ENCODE assay signal across 9 cellular contexts in the genomic region with DNA sequence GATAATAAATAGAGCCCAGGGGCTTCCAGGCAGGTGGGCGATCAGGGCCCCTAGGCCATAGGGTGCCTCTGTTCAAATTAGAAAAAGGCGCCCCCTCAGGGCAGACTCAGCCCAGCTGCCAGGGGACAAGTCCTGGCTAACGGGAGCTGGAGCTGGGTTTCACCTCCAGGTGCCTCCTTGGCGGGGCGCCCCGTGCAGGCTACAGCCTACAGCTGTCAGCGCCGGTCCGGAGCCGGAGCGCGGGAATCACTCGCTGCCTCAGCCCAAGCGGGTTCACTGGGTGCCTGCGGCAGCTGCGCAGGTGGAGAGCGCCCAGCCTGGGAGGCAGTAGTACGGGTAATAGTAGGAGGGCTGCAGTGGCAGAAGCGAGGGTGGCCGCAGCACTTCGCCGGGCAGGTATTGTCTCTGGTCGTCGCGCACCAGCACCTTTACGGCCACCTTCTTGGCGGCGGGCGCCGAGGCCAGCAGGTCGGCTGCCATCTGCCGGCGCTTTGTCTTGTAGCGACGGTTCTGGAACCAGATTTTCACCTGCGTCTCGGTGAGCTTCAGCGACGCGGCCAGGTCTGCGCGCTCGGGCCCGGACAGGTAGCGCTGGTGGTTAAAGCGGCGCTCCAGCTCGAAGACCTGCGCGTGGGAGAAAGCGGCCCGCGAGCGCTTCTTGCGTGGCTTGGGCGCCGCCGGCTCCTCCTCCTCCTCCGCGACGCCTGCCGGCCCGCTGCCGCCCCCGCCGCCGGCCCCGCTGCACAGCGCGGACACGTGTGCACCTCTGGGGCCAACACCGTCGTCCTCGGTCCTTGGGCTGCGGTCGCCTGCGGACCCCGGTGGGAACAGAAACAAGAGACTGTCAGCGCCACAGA. TPM values are rescaled to one million over a fixed set of nuclear protein-coding genes. Genes with fewer than 3 reads are reported as not detected.
A peak's percentile ranks its signal among the peaks of the same experiment; 100 is the strongest.
DNase-seq lines count a peak whose midpoint lies in the region; ATAC-seq and TF ChIP-seq lines count a peak whose summit lies in the region.
"Had no signal": no experiment of that assay in that cellular context is flagged by ENCODE, and none has a peak within 500 bp of the region (broad histone marks: within the 10 kb centered on the region; RNA-seq: fewer than 3 reads in every experiment).

No MANE protein-coding gene starts in this region.

- CTCF ChIA-PET in BJ (lab: Yijun Ruan, JAX), result interaction anchor here (0.6 to 3.1 kb wide), 5 partner anchors 11 to 690 kb away, joined by 3 to 13 read pairs (median 4); no protein-coding TSS in a partner anchor

- in situ Hi-C loops in gastrocnemius medialis (cut with MboI; ENCODE audit: low sequenced_read_pairs in 4 of 4), result loop anchor here in 2 of 4 donors (10.0 to 25.0 kb wide), 2 partner anchors 805 to 807 kb away; no protein-coding TSS in a partner anchor

- ATAC-seq in GM19397 (IDR thresholded peaks at IDR 0.05; ENCODE audit: unreplicated experiment) (peak; percentile 37), upper lobe of right lung (peak; percentile 29), gastrocnemius medialis (no peak)
- ATAC-seq in activated T-cell treated with anti-CD3 and anti-CD28 coated beads, Interleukin-2, amount 50 U/mL, for 72 hours (replicated peaks in 1 of 2), result peak; percentile 7 to 17

- POLR2A ChIA-PET in BJ (lab: Charles Lee), result no interaction called here

- H3K4me1 ChIP-seq in upper lobe of right lung (peaks cover 30% of the 10 kb centered on the region), gastrocnemius medialis (peaks cover 23 to 37% of the 10 kb centered on the region in 2 donors), uterus (peaks cover 0 to 2% of the 10 kb centered on the region in 2 donors)

- H3K36me3 ChIP-seq in BJ (ENCODE audit: control insufficient read depth, insufficient read depth, low read length) (no peaks in the 10 kb centered on the region), upper lobe of right lung (no peaks in the 10 kb centered on the region), gastrocnemius medialis (no peaks in the 10 kb centered on the region), uterus (no peaks in the 10 kb centered on the region)

- peaks cover 85% of the 10 kb centered on the region for H3K27me3 Mint-ChIP-seq in activated T-cell treated with anti-CD3 and anti-CD28 coated beads, Interleukin-2, amount 50 U/mL, for 72 hours (ENCODE audit: low read depth)

- H3K36me3 Mint-ChIP-seq in activated T-cell treated with anti-CD3 and anti-CD28 coated beads, Interleukin-2, amount 50 U/mL, for 72 hours (ENCODE audit: insufficient read depth in 2 of 2), result peaks cover 11 to 13% of the 10 kb centered on the region in 2 donors

- TF ChIP-seq POLR2A in gastrocnemius medialis (IDR thresholded peaks at IDR 0.05) (no peak), uterus (IDR thresholded peaks at IDR 0.05) (no peak)

- H3K27ac Mint-ChIP-seq in activated T-cell treated with anti-CD3 and anti-CD28 coated beads, Interleukin-2, amount 50 U/mL, for 72 hours, result no peak overlapping the region
- H3K27ac Mint-ChIP-seq: activated naive CD4-positive, alpha-beta T cell treated with anti-CD3 and anti-CD28 coated beads, Interleukin-2, amount 50 U/mL, for 72 hours had no signal

- DNase-seq in BJ (ENCODE audit: low read depth), result no peak
- peak; percentile 54 to 57 for DNase-seq in activated T-cell treated with anti-CD3 and anti-CD28 coated beads, Interleukin-2, amount 50 U/mL, for 72 hours
- DNase-seq in kidney glomerular epithelial cell (lab: John Stamatoyannopoulos, UW), result peak; percentile 38
- no peak for DNase-seq in upper lobe of right lung
- DNase-seq in gastrocnemius medialis, result no peak
- no peak for DNase-seq in uterus
- no peak for DNase-seq in substantia nigra (lab: John Stamatoyannopoulos, UW)

- H3K27me3 ChIP-seq in BJ (ENCODE audit: control insufficient read depth, insufficient read depth, low read length) (peaks cover 64% of the 10 kb centered on the region), upper lobe of right lung (peaks cover 100% of the 10 kb centered on the region), gastrocnemius medialis (peaks cover 99 to 100% (median 100%) of the 10 kb centered on the region in 3 donors), uterus (peaks cover 37 to 73% of the 10 kb centered on the region in 2 donors)

- peak overlapping the region; percentile 68 to 92 for H3K4me3 Mint-ChIP-seq in activated T-cell treated with anti-CD3 and anti-CD28 coated beads, Interleukin-2, amount 50 U/mL, for 72 hours

- peaks cover 2 to 4% of the 10 kb centered on the region in 2 donors for H3K9me3 Mint-ChIP-seq in activated T-cell treated with anti-CD3 and anti-CD28 coated beads, Interleukin-2, amount 50 U/mL, for 72 hours

- intact Hi-C loops in upper lobe of right lung (cut with DNase I), result no loop called here
- intact Hi-C loops in gastrocnemius medialis (cut with DNase I; ENCODE audit: low total_unique reads), result no loop called here
- intact Hi-C loops in uterus (cut with DNase I; ENCODE audit: low total_unique reads), result no loop called here

- TF ChIP-seq CTCF in BJ (IDR thresholded peaks at IDR 0.05; ENCODE audit: insufficient read depth, low read depth, low read length) (peak; percentile 19; the same call in 1 of the 2 replicates), upper lobe of right lung (IDR thresholded peaks at IDR 0.05) (peak; percentile 29), gastrocnemius medialis (IDR thresholded peaks at IDR 0.05 in 4 of 5, conservative IDR thresholded peaks at IDR 0.05 in 1 of 5) (peak in 1 of 5 experiments; percentile 18), uterus (IDR thresholded peaks at IDR 0.05) (peak in 1 of 4 experiments; percentile 22)

- H3K9me3 ChIP-seq in upper lobe of right lung (no peaks in the 10 kb centered on the region), gastrocnemius medialis (no peaks in the 10 kb centered on the region), uterus (no peaks in the 10 kb centered on the region)

- no peak overlapping the region for H3K27ac ChIP-seq in upper lobe of right lung
- no peak overlapping the region for H3K27ac ChIP-seq in gastrocnemius medialis
- H3K27ac ChIP-seq in uterus, result no peak overlapping the region
- no peak overlapping the region for H3K27ac ChIP-seq in substantia nigra (ENCODE audit: low read depth, low read length, poor library complexity, severe bottlenecking)

- H3K4me3 ChIP-seq in BJ (ENCODE audit: low read depth, low read length), result no peak overlapping the region
- peak overlapping the region; percentile 5 for H3K4me3 ChIP-seq in upper lobe of right lung
- H3K4me3 ChIP-seq in gastrocnemius medialis, result peak overlapping the region in 2 of 4 donors; percentile 14 to 44
- H3K4me3 ChIP-seq in uterus, result no peak overlapping the region

- H3K4me1 Mint-ChIP-seq in activated T-cell treated with anti-CD3 and anti-CD28 coated beads, Interleukin-2, amount 50 U/mL, for 72 hours (ENCODE audit: low read depth), result peaks cover 69% of the 10 kb centered on the region

RNA-seq across cellular contexts. Expression of a gene that starts 2.4 kb away (rescaled TPM):
- 0.02 and 0.04 TPM in 2 replicates for polyA plus RNA-seq in BJ (2011; rRNA removed)
- not detected in 2 replicates for polyA minus RNA-seq in BJ (2011; rRNA and poly(A)+ RNA removed)
- total RNA-seq in activated T-cell treated with anti-CD3 and anti-CD28 coated beads, Interleukin-2, amount 50 U/mL, for 72 hours, result not detected
- total RNA-seq in upper lobe of right lung (not detected), gastrocnemius medialis (not detected), uterus (1 to 10 TPM in 1 of 4 donors, under 1 TPM in 1, not detected in 2; 0.62 to 1.2 TPM)
- total RNA-seq: activated naive CD4-positive, alpha-beta T cell treated with anti-CD3 and anti-CD28 coated beads, Interleukin-2, amount 50 U/mL, for 72 hours had no signal

RNA-seq across cellular contexts. Expression of a gene that starts 57.8 kb away (rescaled TPM):
- 9.6 and 17.0 TPM in 2 replicates for polyA plus RNA-seq in BJ (2011; rRNA removed)
- polyA minus RNA-seq in BJ (2011; rRNA and poly(A)+ RNA removed), result 5.7 and 5.8 TPM in 2 replicates
- 10 to 100 TPM; 15.6 to 16.8 TPM for total RNA-seq in activated T-cell treated with anti-CD3 and anti-CD28 coated beads, Interleukin-2, amount 50 U/mL, for 72 hours
- 17.9 TPM for total RNA-seq in upper lobe of right lung
- total RNA-seq in gastrocnemius medialis, result 1 to 10 TPM; 3.9 to 8.0 (median 6.7) TPM
- total RNA-seq in uterus, result 10 to 100 TPM in 3 of 4 donors, 1 to 10 TPM in 1; 9.7 to 32.6 (median 21.2) TPM

Comparison
In these comparisons a context has a peak if more than half of its experiments do, and no peak if none do; other contexts are left out.
1. DNase-seq: peak in activated T-cell treated with anti-CD3 and anti-CD28 coated beads, Interleukin-2, amount 50 U/mL, for 72 hours (2 of 2) and kidney glomerular epithelial cell (single experiment); none in BJ (single experiment), upper lobe of right lung (single experiment), gastrocnemius medialis (0 of 2), uterus (0 of 2) and substantia nigra (0 of 49).
2. ATAC-seq: peak in GM19397 (single experiment), activated T-cell treated with anti-CD3 and anti-CD28 coated beads, Interleukin-2, amount 50 U/mL, for 72 hours (2 of 2) and upper lobe of right lung (single experiment); none in gastrocnemius medialis (0 of 2).